25 cellular contexts compared by ENCODE assay signal in genomic region chr7:54825368-54825767, GRCh38.
"Had no signal": no experiment of that assay in that cellular context is flagged by ENCODE, and none has a peak within 500 bp of the region (broad histone marks: within the 10 kb centered on the region; RNA-seq: fewer than 3 reads in every experiment).

No MANE protein-coding gene starts in this region.

- H2AFZ ChIP-seq: hepatocyte had no signal

- H3K36me3 Mint-ChIP-seq: stimulated activated effector memory CD8-positive, alpha-beta T cell treated with anti-CD3 and anti-CD28 coated beads, Interleukin-12 subunit alpha, Interleukin-12 subunit beta, amount 100 ng/mL, for 72 hours had no signal

- H3K9me3 Mint-ChIP-seq: stimulated activated effector memory CD8-positive, alpha-beta T cell treated with anti-CD3 and anti-CD28 coated beads, Interleukin-12 subunit alpha, Interleukin-12 subunit beta, amount 100 ng/mL, for 72 hours had no signal

- H3K79me2 ChIP-seq: hepatocyte had no signal

- H3K27me3 ChIP-seq: colonic mucosa, esophagus muscularis mucosa, foreskin keratinocyte, gastroesophageal sphincter, heart left ventricle, hepatocyte, sigmoid colon, tibial nerve, upper lobe of right lung, vagina had no signal

- H3K27ac Mint-ChIP-seq: dendritic cell treated with granulocyte-macrophage colony-stimulating factor and Interleukin-4, amounts not matched to agents 40 ng/mL and 50 ng/mL, for 4 days; endodermal cell; naive thymus-derived CD8-positive, alpha-beta T cell; nephron progenitor cell; stimulated activated effector memory CD8-positive, alpha-beta T cell treated with anti-CD3 and anti-CD28 coated beads, Interleukin-12 subunit alpha, Interleukin-12 subunit beta, amount 100 ng/mL, for 72 hours had no signal

- H3K36me3 ChIP-seq: colonic mucosa, esophagus muscularis mucosa, gastroesophageal sphincter, heart left ventricle, prostate gland, sigmoid colon, thoracic aorta, tibial nerve, upper lobe of right lung, vagina had no signal

- H3K27ac ChIP-seq: colonic mucosa, esophagus muscularis mucosa, foreskin keratinocyte, gastroesophageal sphincter, heart left ventricle, hepatocyte, sigmoid colon, thoracic aorta, tibial nerve, upper lobe of right lung, vagina had no signal

- H3K9me3 ChIP-seq: colonic mucosa, esophagus muscularis mucosa, gastroesophageal sphincter, prostate gland, sigmoid colon, thoracic aorta, upper lobe of right lung, vagina had no signal

- DNase-seq: colonic mucosa; effector CD8-positive, alpha-beta T cell; endodermal cell; foreskin keratinocyte; heart left ventricle; kidney; naive thymus-derived CD8-positive, alpha-beta T cell; nephron progenitor cell; nucleus accumbens; right cardiac atrium; sigmoid colon; stimulated activated CD4-positive, alpha-beta T cell treated with anti-CD3 and anti-CD28 coated beads, Interleukin-2, amount 100 ng/mL, for 24 hours; stimulated activated CD4-positive, alpha-beta T cell treated with anti-CD3 and anti-CD28 coated beads, Interleukin-4, amount 100 ng/mL, for 24 hours; stimulated activated naive CD8-positive, alpha-beta T cell treated with anti-CD3 and anti-CD28 coated beads, Interleukin-15, Interleukin-2, amounts not matched to agents 100 U/mL and 50 U/mL, for 24 hours; upper lobe of right lung had no signal

- H3K4me2 ChIP-seq: hepatocyte had no signal

- H3K4me3 ChIP-seq: colonic mucosa, esophagus muscularis mucosa, gastroesophageal sphincter, heart left ventricle, hepatocyte, prostate gland, sigmoid colon, thoracic aorta, tibial nerve, upper lobe of right lung, vagina had no signal

- ATAC-seq: foreskin keratinocyte; gastroesophageal sphincter; heart left ventricle; left lobe of liver; naive thymus-derived CD8-positive, alpha-beta T cell; right cardiac atrium; stimulated activated effector memory CD8-positive, alpha-beta T cell treated with anti-CD3 and anti-CD28 coated beads, Interleukin-12 subunit alpha, Interleukin-12 subunit beta, amount 100 ng/mL, for 72 hours; stimulated activated naive CD8-positive, alpha-beta T cell treated with anti-CD3 and anti-CD28 coated beads, Interleukin-15, Interleukin-2, amounts not matched to agents 100 U/mL and 50 U/mL, for 24 hours; upper lobe of right lung had no signal

- H3K4me1 ChIP-seq: colonic mucosa, esophagus muscularis mucosa, gastroesophageal sphincter, prostate gland, upper lobe of right lung had no signal

- H3K4me1 Mint-ChIP-seq: endodermal cell; naive thymus-derived CD8-positive, alpha-beta T cell; stimulated activated effector memory CD8-positive, alpha-beta T cell treated with anti-CD3 and anti-CD28 coated beads, Interleukin-12 subunit alpha, Interleukin-12 subunit beta, amount 100 ng/mL, for 72 hours had no signal

- H3K4me3 Mint-ChIP-seq: dendritic cell treated with granulocyte-macrophage colony-stimulating factor and Interleukin-4, amounts not matched to agents 40 ng/mL and 50 ng/mL, for 4 days; endodermal cell; naive thymus-derived CD8-positive, alpha-beta T cell; nephron progenitor cell; stimulated activated effector memory CD8-positive, alpha-beta T cell treated with anti-CD3 and anti-CD28 coated beads, Interleukin-12 subunit alpha, Interleukin-12 subunit beta, amount 100 ng/mL, for 72 hours had no signal
